Comparison of ENCODE assay signal across 8 cellular contexts in the genomic region with DNA sequence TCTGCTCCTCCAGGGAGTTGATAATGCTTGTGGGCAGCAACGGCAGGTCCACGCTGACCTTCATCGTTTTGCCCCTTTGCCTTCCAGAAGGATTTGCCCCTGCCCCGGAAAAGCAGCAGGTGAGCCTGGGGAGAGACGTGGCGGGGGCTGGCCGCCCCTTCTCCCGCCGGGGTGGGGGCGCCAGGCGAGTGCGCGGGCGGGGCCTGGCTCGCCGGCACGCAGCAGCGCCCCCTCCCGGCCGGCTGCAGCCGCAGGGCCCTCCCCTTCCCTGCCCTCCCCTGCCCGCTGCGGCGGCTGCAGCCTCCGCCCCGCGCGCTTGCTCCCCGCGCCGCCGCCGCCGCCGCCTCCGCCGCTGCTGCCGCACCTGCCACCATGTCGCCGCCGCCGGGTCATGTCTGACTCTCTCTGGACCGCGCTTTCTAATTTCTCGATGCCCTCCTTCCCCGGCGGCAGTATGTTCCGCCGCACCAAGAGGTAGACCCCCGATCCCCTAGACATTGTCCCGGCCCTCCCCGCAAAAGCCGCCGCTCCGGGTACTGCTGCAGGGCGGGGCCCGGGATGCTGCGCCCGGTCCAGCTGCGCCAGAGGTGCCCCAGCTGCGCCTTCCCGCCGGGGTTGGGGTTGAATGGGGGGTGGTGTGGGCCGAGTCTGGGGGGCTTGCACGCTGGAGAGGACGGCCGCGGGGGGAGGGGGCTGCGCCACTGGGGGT. TPM values are rescaled to one million over a fixed set of nuclear protein-coding genes. Genes with fewer than 3 reads are reported as not detected.
A peak's percentile ranks its signal among the peaks of the same experiment; 100 is the strongest.
DNase-seq lines count a peak whose midpoint lies in the region; ATAC-seq, FAIRE-seq and TF ChIP-seq lines count a peak whose summit lies in the region.

MAST1 (plus strand) TSS at position 334 of the 709 bp plus-strand sequence; CDS start at position 392, 58 bp downstream.

- H3K4me1 ChIP-seq in prostate gland (replicated peaks) (peaks cover 6% of the 10 kb centered on the region), ovary (ENCODE audit: insufficient read depth) (peaks cover 5% of the 10 kb centered on the region)

- peak in 3 of 4 experiments; percentile 20 to 54 (median 36) for TF ChIP-seq CTCF in prostate gland (IDR thresholded peaks at IDR 0.05)
- TF ChIP-seq CTCF in ovary (IDR thresholded peaks at IDR 0.05), result no peak

- H3K27ac ChIP-seq in prostate gland (no peak within 1 kb of the TSS), ovary (no peak within 1 kb of the TSS)

- H3K27me3 ChIP-seq in prostate gland (replicated peaks; ENCODE audit: insufficient read depth), result peaks cover 35% of the 10 kb centered on the region
- H3K27me3 ChIP-seq in ovary, result peaks cover 13% of the 10 kb centered on the region

- FAIRE-seq in H54 (lab: Jason Lieb, UNC), result no peak

- H3K36me3 ChIP-seq in prostate gland (no peaks in the 10 kb centered on the region), ovary (no peaks in the 10 kb centered on the region)

- intact Hi-C loops in prostate gland (cut with DNase I), result no loop called here
- intact Hi-C loops in ovary (cut with DNase I), result no loop called here

- no peak for TF ChIP-seq POLR2A in H54 (IDR thresholded peaks at IDR 0.05; ENCODE audit: low read depth, low read length)
- TF ChIP-seq POLR2A in prostate gland (IDR thresholded peaks at IDR 0.05), result no peak
- TF ChIP-seq POLR2A in ovary (IDR thresholded peaks at IDR 0.05), result no peak

- no peaks in the 10 kb centered on the region for H3K9me3 ChIP-seq in prostate gland
- H3K9me3 ChIP-seq in ovary, result no peaks in the 10 kb centered on the region

- ATAC-seq in GM18909 (IDR thresholded peaks at IDR 0.05; ENCODE audit: poor library complexity, unreplicated experiment), result no peak

- no peak for TF ChIP-seq EP300 in ovary (IDR thresholded peaks at IDR 0.05)

- DNase-seq in AG20443 (ENCODE audit: low spot score) (peak; percentile 87), H54 (ENCODE audit: insufficient read length, low spot score) (peak; percentile 73), NOMO-1 treated with DMSO at 0.1 percent for 48 hours (lab: John Stamatoyannopoulos, UW; ENCODE audit: unreplicated experiment) (peak; percentile 30), glomerular visceral epithelial cell (ENCODE audit: extremely low spot score) (peak; percentile 45), prostate gland (ENCODE audit: low spot score) (no peak), ovary (no peak)
- DNase-seq in activated effector memory CD4-positive, alpha-beta T cell treated with Interleukin-2 at 50 U/mL for 16 hours, result peak; percentile 29

- peak within 1 kb of the TSS in 1 of 2 donors; percentile 4 for H3K4me3 ChIP-seq in prostate gland
- H3K4me3 ChIP-seq in ovary, result no peak within 1 kb of the TSS

- 2% methylated on average over 47 of the region's 69 CpGs for WGBS in prostate gland
- 1% methylated on average over 34 to 69 of the region's 69 CpGs for WGBS in ovary, 3 donors

RNA-seq across cellular contexts. Expression of gene MAST1, which starts in this region (rescaled TPM):
- 1 to 10 TPM; 1.3 to 2.4 TPM for total RNA-seq in prostate gland
- total RNA-seq in ovary, result 1 to 10 TPM in 4 of 7 donors, under 1 TPM in 3; 0.25 to 1.4 (median 1.1) TPM
- polyA plus RNA-seq in ovary, result 1 to 10 TPM in 1 of 2 donors, under 1 TPM in 1; 0.40 to 2.4 TPM

Comparison
In these comparisons a context has a peak if more than half of its experiments do, and no peak if none do; other contexts are left out.
1. DNase-seq: peak in AG20443 (single experiment), H54 (single experiment), NOMO-1 treated with DMSO at 0.1 percent for 48 hours (single experiment), activated effector memory CD4-positive, alpha-beta T cell treated with Interleukin-2 at 50 U/mL for 16 hours (single experiment) and glomerular visceral epithelial cell (single experiment); none in prostate gland (single experiment) and ovary (0 of 5).
2. CTCF ChIP-seq: peak in prostate gland (3 of 4); none in ovary (0 of 3).